ENCODE assay signal across 22 cellular contexts in the genomic region with DNA sequence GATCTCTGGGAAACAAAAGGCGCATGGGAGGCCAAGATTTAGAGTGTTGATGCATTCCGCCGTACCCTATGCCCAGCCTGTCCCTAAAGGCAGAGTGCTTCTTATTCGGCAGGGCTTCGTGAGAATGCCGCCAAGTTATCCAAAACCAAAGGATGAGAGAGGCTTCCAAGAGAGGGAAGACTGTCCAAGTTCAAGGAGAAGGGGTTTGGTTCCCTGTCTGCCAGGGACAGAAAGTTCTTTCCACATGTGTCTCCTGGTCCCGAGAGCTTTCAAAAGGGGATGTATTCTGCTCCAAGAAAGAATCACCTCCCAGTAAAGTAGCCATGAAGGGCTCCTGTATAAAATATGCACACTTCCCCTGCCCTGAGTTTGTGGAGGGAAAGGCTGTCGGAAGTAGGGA. TPM values are rescaled to one million over a fixed set of nuclear protein-coding genes. Genes with fewer than 3 reads are reported as not detected.
"Had no signal": no experiment of that assay in that cellular context is flagged by ENCODE, and none has a peak within 500 bp of the region (broad histone marks: within the 10 kb centered on the region; RNA-seq: fewer than 3 reads in every experiment).

No MANE protein-coding gene starts in this region.

- H3K9ac ChIP-seq: neural progenitor cell, parathyroid adenoma had no signal

- DNase-seq: dorsolateral prefrontal cortex; effector CD4-positive, alpha-beta T cell; foreskin keratinocyte; glutamatergic neuron; heart right ventricle; hippocampal formation; left cardiac atrium; left lung; mesenchymal stem cell; naive thymus-derived CD4-positive, alpha-beta T cell; sigmoid colon; stimulated activated CD4-positive, alpha-beta T cell treated with anti-CD3 and anti-CD28 coated beads, Interleukin-15, amount 100 ng/mL, for 24 hours; stimulated activated CD4-positive, alpha-beta T cell treated with anti-CD3 and anti-CD28 coated beads, Interleukin-2, amount 100 ng/mL, for 48 hours; stimulated activated naive B cell treated with anti-CD40 and anti-IgM and Interleukin-4, amounts not matched to agents 10 μg/mL and 1 μg/mL and 100 μg/mL, for 72 hours had no signal

- H3K27ac ChIP-seq: epithelial cell of prostate, foreskin keratinocyte, heart right ventricle, left lung, neural progenitor cell, parathyroid adenoma, sigmoid colon, tibial artery had no signal

- H2AFZ ChIP-seq: neural progenitor cell, parathyroid adenoma had no signal

- ATAC-seq: esophagus mucosa; foreskin keratinocyte; heart right ventricle; left cardiac atrium; left lung; naive thymus-derived CD4-positive, alpha-beta T cell; stimulated activated naive B cell treated with anti-CD40 and anti-IgM and Interleukin-4, amounts not matched to agents 10 μg/mL and 1 μg/mL and 100 μg/mL, for 72 hours had no signal

- H3K9me3 ChIP-seq: heart right ventricle, left lung, sigmoid colon, tibial artery had no signal

- H3K4me2 ChIP-seq: neural progenitor cell had no signal

- H3K36me3 ChIP-seq: neural progenitor cell had no signal

- H3K4me3 ChIP-seq: dorsolateral prefrontal cortex, heart right ventricle, left lung, neural progenitor cell, sigmoid colon, tibial artery had no signal

- FAIRE-seq: colon, islet of Langerhans had no signal

- H3K4me1 ChIP-seq: foreskin keratinocyte, left lung, neural progenitor cell, parathyroid adenoma had no signal

- H3K27me3 ChIP-seq: dorsolateral prefrontal cortex, foreskin keratinocyte, heart right ventricle, left lung, neural progenitor cell, sigmoid colon, tibial artery had no signal

RNA-seq across cellular contexts. Expression of a gene that starts 42.1 kb away (rescaled TPM):
- total RNA-seq: lung microvascular endothelial cell had no signal
- polyA plus RNA-seq: naive thymus-derived CD4-positive, alpha-beta T cell had no signal
